In genomic region chr17:74089869-74090464, GRCh38 we compare ENCODE assay signal across 8 cellular contexts.
DNase-seq lines count a peak whose midpoint lies in the region; ATAC-seq and TF ChIP-seq lines count a peak whose summit lies in the region.

No MANE protein-coding gene starts in this region.

- DNase-seq in CD1c-positive myeloid dendritic cell (ENCODE audit: extremely low spot score) (peak; percentile 77), GM20000 (ENCODE audit: low spot score) (peak; percentile 73), NCI-H526 (lab: John Stamatoyannopoulos, UW) (peak; percentile 60 to 90), inferior parietal cortex (ENCODE audit: extremely low spot score) (peak; percentile 25), HCEC 1CT (no peak)
- peak; percentile 11 for DNase-seq in activated T-cell treated with anti-CD3 and anti-CD28 coated beads, Interleukin-2, amount 50 U/mL, for 4 hours
- DNase-seq in stimulated activated CD8-positive, alpha-beta memory T cell treated with anti-CD3 and anti-CD28 coated beads, Interleukin-15, amount 100 ng/mL, for 48 hours (ENCODE audit: low read depth in 2 of 2) = peak; percentile 34 to 45

- peak; percentile 91 for TF ChIP-seq CTCF in GM20000 (IDR thresholded peaks at IDR 0.05; ENCODE audit: extremely low read depth, missing control alignments)

- H3K9me3 Mint-ChIP-seq in activated T-cell treated with anti-CD3 and anti-CD28 coated beads, Interleukin-2, amount 50 U/mL, for 4 hours = peaks cover 13% of the 10 kb centered on the region

- H3K4me3 Mint-ChIP-seq in activated T-cell treated with anti-CD3 and anti-CD28 coated beads, Interleukin-2, amount 50 U/mL, for 4 hours = no peak overlapping the region

- H3K27me3 Mint-ChIP-seq in activated T-cell treated with anti-CD3 and anti-CD28 coated beads, Interleukin-2, amount 50 U/mL, for 4 hours (ENCODE audit: low read depth) = peaks cover 18% of the 10 kb centered on the region

- no peaks in the 10 kb centered on the region for H3K36me3 Mint-ChIP-seq in activated T-cell treated with anti-CD3 and anti-CD28 coated beads, Interleukin-2, amount 50 U/mL, for 4 hours (ENCODE audit: insufficient read depth)

- no peaks in the 10 kb centered on the region for H3K4me1 Mint-ChIP-seq in activated T-cell treated with anti-CD3 and anti-CD28 coated beads, Interleukin-2, amount 50 U/mL, for 4 hours (ENCODE audit: low read depth)

- no peak for ATAC-seq in activated T-cell treated with anti-CD3 and anti-CD28 coated beads, Interleukin-2, amount 50 U/mL, for 4 hours
- ATAC-seq in GM21723 (IDR thresholded peaks at IDR 0.05; ENCODE audit: unreplicated experiment) = no peak
